Comparison of ENCODE assay signal across 8 cellular contexts in the genomic region with DNA sequence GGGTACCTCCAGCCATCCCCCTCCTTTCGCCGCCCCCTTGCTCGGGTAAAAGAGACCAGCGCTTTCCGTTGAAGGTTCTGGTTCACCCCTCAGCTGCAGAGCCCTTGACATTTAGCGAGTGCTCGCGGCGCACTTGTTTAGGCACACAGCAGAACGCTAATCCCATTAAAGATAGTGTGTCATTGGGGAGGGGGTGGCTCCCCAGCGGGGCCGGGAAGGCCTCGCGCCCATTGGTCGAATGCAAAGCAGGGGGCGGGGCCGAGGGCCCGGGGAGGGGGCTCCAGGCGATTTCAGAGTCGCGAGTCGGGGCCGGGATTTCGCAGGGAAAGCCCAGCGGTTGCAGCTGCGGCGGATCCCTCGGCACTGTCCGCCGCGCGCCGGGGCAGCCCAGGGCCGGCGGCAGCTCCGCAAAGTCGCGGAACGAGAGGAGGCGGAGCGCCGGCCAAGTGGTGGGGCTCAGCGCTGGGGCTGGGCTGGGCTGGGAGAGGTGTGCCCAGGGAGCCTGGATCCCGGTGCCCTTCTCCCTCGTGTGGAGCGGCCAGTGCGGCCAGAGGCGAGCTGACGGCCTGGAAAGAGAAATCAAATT.
DNase-seq lines count a peak whose midpoint lies in the region; ATAC-seq and TF ChIP-seq lines count a peak whose summit lies in the region.

No MANE protein-coding gene starts in this region.

- peak overlapping the region; percentile 92 for H3K4me2 ChIP-seq in SK-N-SH
- peak overlapping the region; percentile 80 for H3K4me2 ChIP-seq in neural cell (ENCODE audit: low read length)

- H3K9ac ChIP-seq in SK-N-SH, result peak overlapping the region; percentile 41; the same call in 1 of the 2 replicates
- peak overlapping the region; percentile 71 for H3K9ac ChIP-seq in neural cell (ENCODE audit: low read length)

- H3K79me2 ChIP-seq in SK-N-SH (ENCODE audit: insufficient read depth), result no peaks in the 10 kb centered on the region
- no peaks in the 10 kb centered on the region for H3K79me2 ChIP-seq in neural cell (replicated peaks; ENCODE audit: insufficient read depth, low read length)

- no peaks in the 10 kb centered on the region for H3K9me2 ChIP-seq in SK-N-SH
- H3K9me2 ChIP-seq in neural cell (ENCODE audit: insufficient read depth, low read length), result no peaks in the 10 kb centered on the region

- DNase-seq in NCI-H1417 (lab: John Stamatoyannopoulos, UW) (peak; percentile 57 to 81 (median 76)), NCI-H1417 treated with DMSO at 0.1 percent for 48 hours (lab: John Stamatoyannopoulos, UW) (no peak), SK-N-SH (peak; percentile 94), fibroblast of pulmonary artery (ENCODE audit: low read depth) (peak; percentile 50), mesenteric fat pad (ENCODE audit: low spot score) (no peak), T-helper 1 cell (no peak)

- no peaks in the 10 kb centered on the region for H3K36me3 ChIP-seq in SK-N-SH (replicated peaks in 1 of 2; ENCODE audit: control insufficient read depth in 1 of 2, insufficient read depth in 2 of 2, low read length in 1 of 2)
- H3K36me3 ChIP-seq in neural cell (ENCODE audit: insufficient read depth, low read length), result no peaks in the 10 kb centered on the region

- no peak for TF ChIP-seq RAD21 in SK-N-SH (IDR thresholded peaks at IDR 0.05; ENCODE audit: low read length)
- TF ChIP-seq RAD21 in neural cell (conservative IDR thresholded peaks at IDR 0.05), result no peak

- peak overlapping the region; percentile 51 to 66 for H3K4me3 ChIP-seq in SK-N-SH (ENCODE audit: low read depth in 2 of 2, low read length in 1 of 2)
- H3K4me3 ChIP-seq in fibroblast of pulmonary artery (replicated peaks; ENCODE audit: low read depth, low read length), result peak overlapping the region; percentile 50
- peak overlapping the region; percentile 96 for H3K4me3 ChIP-seq in neural cell (ENCODE audit: low read length)

- ATAC-seq in HG03520 (IDR thresholded peaks at IDR 0.05; ENCODE audit: unreplicated experiment), result no peak

- H3K9me3 ChIP-seq in SK-N-SH (no peaks in the 10 kb centered on the region), neural cell (ENCODE audit: low read length) (no peaks in the 10 kb centered on the region)

- no peaks in the 10 kb centered on the region for H3K27me3 ChIP-seq in SK-N-SH (ENCODE audit: insufficient read depth)
- H3K27me3 ChIP-seq in neural cell (ENCODE audit: insufficient read depth, low read depth, low read length), result peaks cover 21% of the 10 kb centered on the region

- peaks cover 68% of the 10 kb centered on the region for H4K20me1 ChIP-seq in SK-N-SH (ENCODE audit: insufficient read depth)
- H4K20me1 ChIP-seq in neural cell (ENCODE audit: insufficient read depth), result no peaks in the 10 kb centered on the region

- TF ChIP-seq CTCF in SK-N-SH (IDR thresholded peaks at IDR 0.05), result no peak
- no peak for TF ChIP-seq CTCF in fibroblast of pulmonary artery (IDR thresholded peaks at IDR 0.05; ENCODE audit: low read length, missing control alignments)
- no peak for TF ChIP-seq CTCF in neural cell (IDR thresholded peaks at IDR 0.05; ENCODE audit: poor library complexity, severe bottlenecking)

- H3K4me1 ChIP-seq in SK-N-SH (ENCODE audit: control insufficient read depth in 1 of 2, insufficient read depth in 2 of 2, low read depth in 1 of 2, low read length in 1 of 2), result peaks cover 6 to 44% of the 10 kb centered on the region in 2 experiments; a peak in 3 of 4 replicates

- no peak overlapping the region for H3K27ac ChIP-seq in SK-N-SH (ENCODE audit: low read depth in 2 of 2, low read length in 1 of 2)
- peak overlapping the region; percentile 46 for H3K27ac ChIP-seq in neural cell (ENCODE audit: low read length)

- 2% methylated on average over 17 of the region's 49 CpGs for WGBS in SK-N-SH (ENCODE audit: low lambda C conversion rate)

- POLR2A ChIA-PET in SK-N-SH (lab: Yijun Ruan, JAX), result no interaction called here

- H3F3A ChIP-seq in SK-N-SH (replicated peaks; ENCODE audit: insufficient read depth) (no peaks in the 10 kb centered on the region), neural cell (ENCODE audit: insufficient read depth, low read length, poor library complexity, severe bottlenecking) (no peaks in the 10 kb centered on the region)

- TF ChIP-seq EP300 in SK-N-SH (IDR thresholded peaks at IDR 0.05; ENCODE audit: borderline replicate concordance in 1 of 2, low read depth in 1 of 2, low read length in 1 of 2) (no peak), neural cell (conservative IDR thresholded peaks at IDR 0.05; ENCODE audit: poor library complexity, severe bottlenecking) (no peak)

- CTCF ChIA-PET in SK-N-SH (lab: Yijun Ruan, JAX), result interaction anchor here (0.5 to 6.1 kb wide), 9 partner anchors 13 to 355 kb away, joined by 3 to 70 read pairs (median 4); no protein-coding TSS in a partner anchor

- H2AFZ ChIP-seq in SK-N-SH (ENCODE audit: low read depth) (no peak overlapping the region), neural cell (ENCODE audit: low read depth, low read length) (peak overlapping the region; percentile 49)

TF ChIP-seq in SK-N-SH, 30 proteins besides CTCF, POLR2A, EP300 and RAD21:
- no peak for TF ChIP-seq POLR2AphosphoS5 (IDR thresholded peaks at IDR 0.05; ENCODE audit: low read depth, low read length)
- TF ChIP-seq SIN3A (IDR thresholded peaks at IDR 0.05; ENCODE audit: borderline replicate concordance, low read depth, low read length), result no peak
- TF ChIP-seq, protein P1, sequence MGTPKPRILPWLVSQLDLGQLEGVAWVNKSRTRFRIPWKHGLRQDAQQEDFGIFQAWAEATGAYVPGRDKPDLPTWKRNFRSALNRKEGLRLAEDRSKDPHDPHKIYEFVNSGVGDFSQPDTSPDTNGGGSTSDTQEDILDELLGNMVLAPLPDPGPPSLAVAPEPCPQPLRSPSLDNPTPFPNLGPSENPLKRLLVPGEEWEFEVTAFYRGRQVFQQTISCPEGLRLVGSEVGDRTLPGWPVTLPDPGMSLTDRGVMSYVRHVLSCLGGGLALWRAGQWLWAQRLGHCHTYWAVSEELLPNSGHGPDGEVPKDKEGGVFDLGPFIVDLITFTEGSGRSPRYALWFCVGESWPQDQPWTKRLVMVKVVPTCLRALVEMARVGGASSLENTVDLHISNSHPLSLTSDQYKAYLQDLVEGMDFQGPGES (IDR thresholded peaks at IDR 0.05; ENCODE audit: low read depth, low read length), result no peak
- no peak for TF ChIP-seq TAF1 (IDR thresholded peaks at IDR 0.05; ENCODE audit: borderline replicate concordance, low read depth, low read length)
TF ChIP-seq in SK-N-SH: peak in this region for 0.

TF ChIP-seq in neural cell, 6 proteins besides CTCF, POLR2A, EP300 and RAD21:
- TF ChIP-seq POLR2AphosphoS5 (IDR thresholded peaks at IDR 0.05) (peak; percentile 50), MXI1 (conservative IDR thresholded peaks at IDR 0.05; ENCODE audit: poor library complexity, severe bottlenecking) (peak; percentile 47)
- TF ChIP-seq, protein P2, sequence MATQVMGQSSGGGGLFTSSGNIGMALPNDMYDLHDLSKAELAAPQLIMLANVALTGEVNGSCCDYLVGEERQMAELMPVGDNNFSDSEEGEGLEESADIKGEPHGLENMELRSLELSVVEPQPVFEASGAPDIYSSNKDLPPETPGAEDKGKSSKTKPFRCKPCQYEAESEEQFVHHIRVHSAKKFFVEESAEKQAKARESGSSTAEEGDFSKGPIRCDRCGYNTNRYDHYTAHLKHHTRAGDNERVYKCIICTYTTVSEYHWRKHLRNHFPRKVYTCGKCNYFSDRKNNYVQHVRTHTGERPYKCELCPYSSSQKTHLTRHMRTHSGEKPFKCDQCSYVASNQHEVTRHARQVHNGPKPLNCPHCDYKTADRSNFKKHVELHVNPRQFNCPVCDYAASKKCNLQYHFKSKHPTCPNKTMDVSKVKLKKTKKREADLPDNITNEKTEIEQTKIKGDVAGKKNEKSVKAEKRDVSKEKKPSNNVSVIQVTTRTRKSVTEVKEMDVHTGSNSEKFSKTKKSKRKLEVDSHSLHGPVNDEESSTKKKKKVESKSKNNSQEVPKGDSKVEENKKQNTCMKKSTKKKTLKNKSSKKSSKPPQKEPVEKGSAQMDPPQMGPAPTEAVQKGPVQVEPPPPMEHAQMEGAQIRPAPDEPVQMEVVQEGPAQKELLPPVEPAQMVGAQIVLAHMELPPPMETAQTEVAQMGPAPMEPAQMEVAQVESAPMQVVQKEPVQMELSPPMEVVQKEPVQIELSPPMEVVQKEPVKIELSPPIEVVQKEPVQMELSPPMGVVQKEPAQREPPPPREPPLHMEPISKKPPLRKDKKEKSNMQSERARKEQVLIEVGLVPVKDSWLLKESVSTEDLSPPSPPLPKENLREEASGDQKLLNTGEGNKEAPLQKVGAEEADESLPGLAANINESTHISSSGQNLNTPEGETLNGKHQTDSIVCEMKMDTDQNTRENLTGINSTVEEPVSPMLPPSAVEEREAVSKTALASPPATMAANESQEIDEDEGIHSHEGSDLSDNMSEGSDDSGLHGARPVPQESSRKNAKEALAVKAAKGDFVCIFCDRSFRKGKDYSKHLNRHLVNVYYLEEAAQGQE (IDR thresholded peaks at IDR 0.05; ENCODE audit: borderline replicate concordance), result no peak

Comparison
In these comparisons a context has a peak if more than half of its experiments do, and no peak if none do; other contexts are left out.
1. DNase-seq: peak in NCI-H1417 (3 of 3), SK-N-SH (single experiment) and fibroblast of pulmonary artery (single experiment); none in NCI-H1417 treated with DMSO at 0.1 percent for 48 hours (single experiment), mesenteric fat pad (single experiment) and T-helper 1 cell (0 of 5).
2. Peak in every context shown above with its lines, with median percentiles within 50 percentile points of each other: H3K4me3 ChIP-seq.